ENCODE assay signal across 8 cellular contexts in the genomic region with DNA sequence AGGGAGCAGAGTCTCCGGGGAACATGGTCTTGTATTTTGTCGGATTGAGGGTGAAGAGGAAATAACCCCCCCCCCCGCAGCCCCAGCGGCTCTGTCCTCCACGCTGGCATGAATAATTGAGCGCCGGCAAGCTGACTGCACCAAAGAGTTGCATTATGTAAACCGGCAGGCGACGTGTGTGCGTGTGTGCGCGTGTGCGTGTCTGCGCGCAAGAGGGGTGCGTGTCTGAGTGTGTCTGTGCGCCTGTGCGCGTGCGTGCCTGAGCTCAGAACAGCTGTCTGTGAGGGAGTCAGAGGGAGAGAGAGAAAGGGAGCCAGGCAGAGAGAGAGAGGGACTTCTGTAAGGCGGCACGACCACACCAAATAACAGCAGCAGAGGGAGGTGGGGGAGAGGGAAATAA.
DNase-seq lines count a peak whose midpoint lies in the region; TF ChIP-seq lines count a peak whose summit lies in the region.

No MANE protein-coding gene starts in this region.

- H3K4me1 ChIP-seq in Caco-2 = no peaks in the 10 kb centered on the region

- POLR2A ChIA-PET in Caco-2 (lab: Charles Lee) = no interaction called here

- H3K4me1 Mint-ChIP-seq in Caco-2 (ENCODE audit: low read depth, unreplicated experiment) (no peaks in the 10 kb centered on the region), HFFc6 (ENCODE audit: low read depth) (peaks cover 62% of the 10 kb centered on the region)

- DNase-seq in Caco-2 (no peak), HFFc6 (peak; percentile 81), SK-N-DZ (ENCODE audit: low spot score) (peak; percentile 41), epithelial cell of esophagus (ENCODE audit: low read depth) (peak; percentile 53), myocyte (ENCODE audit: low read depth) (peak; percentile 87), ureter (ENCODE audit: low spot score) (peak; percentile 65), NCI-H128 (lab: John Stamatoyannopoulos, UW; ENCODE audit: unreplicated experiment) (no peak), HuH-7.5 (ENCODE audit: low spot score) (no peak)

- H3K9me3 Mint-ChIP-seq in Caco-2 (ENCODE audit: unreplicated experiment) (no peaks in the 10 kb centered on the region), HFFc6 (no peaks in the 10 kb centered on the region)

- no peaks in the 10 kb centered on the region for H3K36me3 Mint-ChIP-seq in Caco-2 (ENCODE audit: insufficient read depth, unreplicated experiment)
- 0 out of 2 replicates have a peak, but pooled peaks cover 2% of the 10 kb centered on the region for H3K36me3 Mint-ChIP-seq in HFFc6 (ENCODE audit: low read depth)

- peaks cover 3% of the 10 kb centered on the region; the same call in 1 of the 2 replicates for H3K27me3 ChIP-seq in Caco-2 (replicated peaks; ENCODE audit: control insufficient read depth, insufficient read depth, low read length)

- H3K4me3 Mint-ChIP-seq in Caco-2 (ENCODE audit: unreplicated experiment) (peak overlapping the region; percentile 46), HFFc6 (peak overlapping the region; percentile 82)

- H3K27ac Mint-ChIP-seq in Caco-2 (ENCODE audit: unreplicated experiment) (no peak overlapping the region), HFFc6 (peak overlapping the region; percentile 87)

- no peak for TF ChIP-seq CTCF in Caco-2 (IDR thresholded peaks at IDR 0.05; ENCODE audit: insufficient read depth in 1 of 2, low read depth in 1 of 2, low read length in 1 of 2, severe bottlenecking in 1 of 2, unreplicated experiment in 1 of 2)
- no peak for TF ChIP-seq CTCF in HFFc6 (IDR thresholded peaks at IDR 0.05)
- no peak for TF ChIP-seq CTCF in epithelial cell of esophagus (IDR thresholded peaks at IDR 0.05; ENCODE audit: insufficient read depth, low read depth, low read length, missing control alignments)

- H3K9me3 ChIP-seq in Caco-2 = no peaks in the 10 kb centered on the region

- intact Hi-C loops in Caco-2 (cut with micrococcal nuclease; ENCODE audit: unreplicated experiment) = no loop called here

- no peak overlapping the region for H3K4me3 ChIP-seq in Caco-2 (ENCODE audit: low read depth, low read length)
- H3K4me3 ChIP-seq in epithelial cell of esophagus (ENCODE audit: low read length) = peak overlapping the region; percentile 30

- CTCF ChIA-PET in Caco-2 (lab: Charles Lee) = interaction anchor here (1.4 kb wide), 1 partner anchor 49 kb away, joined by 7 read pairs; no protein-coding TSS in a partner anchor

- H3K36me3 ChIP-seq in Caco-2 (ENCODE audit: control insufficient read depth, insufficient read depth, low read length) = no peaks in the 10 kb centered on the region

- H3K27me3 Mint-ChIP-seq in Caco-2 (ENCODE audit: insufficient read depth, unreplicated experiment) (peaks cover 29% of the 10 kb centered on the region), HFFc6 (ENCODE audit: insufficient read depth) (no peaks in the 10 kb centered on the region; the same call in 1 of the 2 replicates)

- BruUV-seq in Caco-2 (replicated peaks; lab: Mats Ljungman, UMichigan) = no TSS peak

Comparison
In these comparisons a context has a peak if more than half of its experiments do, and no peak if none do; other contexts are left out.
1. DNase-seq: peak in HFFc6 (single experiment), SK-N-DZ (single experiment), epithelial cell of esophagus (single experiment), myocyte (single experiment) and ureter (single experiment); none in Caco-2 (0 of 2), NCI-H128 (single experiment) and HuH-7.5 (single experiment).